ENCODE assay signal across 12 cellular contexts in the genomic region with DNA sequence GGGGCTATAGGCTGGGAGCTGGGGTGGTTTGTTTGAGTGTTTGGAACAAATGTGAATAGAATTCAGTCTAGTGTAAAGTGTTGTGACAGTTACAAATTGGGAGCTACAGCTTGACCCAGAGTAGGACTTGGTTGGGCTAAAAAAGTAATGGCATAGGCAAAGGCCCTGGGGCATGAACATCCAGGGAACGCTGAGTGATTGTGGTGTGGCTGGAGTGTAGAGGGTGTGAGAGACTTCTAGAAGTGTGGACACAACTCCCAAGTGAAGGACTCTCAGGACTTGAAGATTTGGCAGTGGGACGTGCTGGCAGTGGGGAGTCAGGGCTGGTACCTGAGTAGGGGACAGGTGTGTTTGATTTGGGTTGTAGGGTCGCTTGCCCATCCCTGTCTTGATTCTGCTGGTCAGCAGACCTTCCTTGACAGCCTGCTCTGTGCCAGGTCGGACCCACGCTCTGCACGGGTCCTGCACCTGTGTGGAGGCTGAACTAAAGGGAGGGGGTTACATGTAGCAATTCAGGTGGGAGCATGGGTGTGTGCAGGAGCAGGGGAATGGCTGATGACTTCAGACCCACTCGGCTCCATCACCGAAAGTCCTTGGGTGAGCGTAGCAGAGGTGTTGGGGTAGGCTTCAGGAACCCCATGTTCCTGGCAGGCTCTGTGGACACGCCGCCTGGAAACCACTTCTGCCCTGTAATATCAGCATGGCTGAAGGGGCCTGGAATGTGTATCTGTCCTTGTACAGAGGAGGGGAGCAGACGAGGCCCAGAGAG. TPM values are rescaled to one million over a fixed set of nuclear protein-coding genes. Genes with fewer than 3 reads are reported as not detected.
DNase-seq lines count a peak whose midpoint lies in the region; ATAC-seq, FAIRE-seq and TF ChIP-seq lines count a peak whose summit lies in the region.
"Had no signal": no experiment of that assay in that cellular context is flagged by ENCODE, and none has a peak within 500 bp of the region (broad histone marks: within the 10 kb centered on the region; RNA-seq: fewer than 3 reads in every experiment).

No MANE protein-coding gene starts in this region.

- intact Hi-C loops in left ventricle myocardium superior (cut with micrococcal nuclease) = no loop called here
- intact Hi-C loops in prostate gland (cut with DNase I) = loop anchor here (2.0 kb wide), 1 partner anchor 41 kb away; no protein-coding TSS in a partner anchor

- H3K4me1 Mint-ChIP-seq in astrocyte (ENCODE audit: low read depth, unreplicated experiment) = peaks cover 54% of the 10 kb centered on the region

- DNase-seq in AG04450 (ENCODE audit: low read depth, low spot score) (no peak), astrocyte (ENCODE audit: low read depth) (no peak), left ventricle myocardium superior (peak; percentile 76), prostate gland (ENCODE audit: low spot score) (no peak), ecto neural progenitor cell (ENCODE audit: low spot score) (no peak), ureter (ENCODE audit: low spot score) (no peak)
- DNase-seq: islet precursor cell, NCI-H2081 treated with DMSO at 0.1 percent for 48 hours had no signal

- peak overlapping the region; percentile 14 for H3K4me3 Mint-ChIP-seq in astrocyte (ENCODE audit: unreplicated experiment)
- H3K4me3 Mint-ChIP-seq: IgD-negative memory B cell had no signal

- H3K9me3 ChIP-seq in AG04450 (ENCODE audit: control insufficient read depth, insufficient read depth, low read length) = no peaks in the 10 kb centered on the region
- H3K9me3 ChIP-seq in astrocyte (ENCODE audit: insufficient read depth, low read depth, low read length) = no peaks in the 10 kb centered on the region
- H3K9me3 ChIP-seq in prostate gland = no peaks in the 10 kb centered on the region

- H3K27me3 ChIP-seq in AG04450 (ENCODE audit: control insufficient read depth, insufficient read depth, low read length) (no peaks in the 10 kb centered on the region), astrocyte (ENCODE audit: insufficient read depth, low read length) (no peaks in the 10 kb centered on the region), prostate gland (replicated peaks; ENCODE audit: insufficient read depth) (no peaks in the 10 kb centered on the region)

- POLR2A ChIA-PET in AG04450 (lab: Yijun Ruan, JAX) = interaction anchor here (0.7 to 1.6 kb wide), 2 partner anchors 10 to 47 kb away, joined by 3 to 6 read pairs; no protein-coding TSS in a partner anchor

- peak overlapping the region; percentile 70 for H3K9ac ChIP-seq in astrocyte (ENCODE audit: low read length)

- FAIRE-seq in astrocyte (lab: Jason Lieb, UNC) = no peak
- FAIRE-seq: TTC549 had no signal

- H3K36me3 Mint-ChIP-seq in astrocyte (ENCODE audit: low read depth, unreplicated experiment) = peaks cover 16% of the 10 kb centered on the region
- H3K36me3 Mint-ChIP-seq: IgD-negative memory B cell had no signal

- no peaks in the 10 kb centered on the region for H3K9me3 Mint-ChIP-seq in astrocyte (ENCODE audit: unreplicated experiment)
- H3K9me3 Mint-ChIP-seq: IgD-negative memory B cell had no signal

- H3K4me2 ChIP-seq in astrocyte (ENCODE audit: low read length) = peak overlapping the region; percentile 43

- peak; percentile 83 for ATAC-seq in left ventricle myocardium superior
- no peak for ATAC-seq in GM21723 (IDR thresholded peaks at IDR 0.05; ENCODE audit: unreplicated experiment)
- ATAC-seq in HG02571 (IDR thresholded peaks at IDR 0.05; ENCODE audit: unreplicated experiment) = no peak

- H3K27ac ChIP-seq in AG04450 (ENCODE audit: low read depth, low read length) (peak overlapping the region; percentile 89), astrocyte (ENCODE audit: low read depth, low read length) (peak overlapping the region; percentile 81), prostate gland (peak overlapping the region; percentile 37 to 71)

- H3K4me1 ChIP-seq in astrocyte (ENCODE audit: insufficient read depth, low read length) (peaks cover 56% of the 10 kb centered on the region), prostate gland (replicated peaks) (peaks cover 16% of the 10 kb centered on the region)

- H2AFZ ChIP-seq in astrocyte (ENCODE audit: low read depth, low read length) = no peak overlapping the region

- H3K4me3 ChIP-seq in AG04450 (ENCODE audit: low read depth, low read length) (no peak overlapping the region), astrocyte (ENCODE audit: insufficient read depth, low read depth, low read length) (no peak overlapping the region), prostate gland (no peak overlapping the region)

- H3K36me3 ChIP-seq in astrocyte (ENCODE audit: insufficient read depth, low read length) = peaks cover 6% of the 10 kb centered on the region
- H3K36me3 ChIP-seq in prostate gland = peaks cover 0 to 7% of the 10 kb centered on the region in 2 donors

- peaks cover 98% of the 10 kb centered on the region for H4K20me1 ChIP-seq in astrocyte (ENCODE audit: insufficient read depth, low read length)

- H3K79me2 ChIP-seq in astrocyte (ENCODE audit: insufficient read depth, low read length) = peaks cover 100% of the 10 kb centered on the region

- no peak overlapping the region for H3K27ac Mint-ChIP-seq in astrocyte (ENCODE audit: unreplicated experiment)
- H3K27ac Mint-ChIP-seq: IgD-negative memory B cell had no signal

- 77% methylated on average over 12 of the region's 12 CpGs for WGBS in prostate gland

- H3K27me3 Mint-ChIP-seq in astrocyte (ENCODE audit: low read depth, unreplicated experiment) = no peaks in the 10 kb centered on the region

- TF ChIP-seq POLR2A in prostate gland (IDR thresholded peaks at IDR 0.05) = no peak

- TF ChIP-seq CTCF in AG04450 (IDR thresholded peaks at IDR 0.05; ENCODE audit: low read depth, low read length) (no peak), astrocyte (IDR thresholded peaks at IDR 0.05; ENCODE audit: insufficient read depth, low read depth, low read length) (no peak), prostate gland (IDR thresholded peaks at IDR 0.05) (no peak)

- CTCF ChIA-PET in AG04450 (lab: Charles Lee) = interaction anchor here (1.4 kb wide), 1 partner anchor 83 kb away, joined by 3 read pairs; no protein-coding TSS in a partner anchor

RNA-seq across cellular contexts. Expression of a gene that starts 43.3 kb away (rescaled TPM):
- 7.6 and 12.8 TPM in 2 replicates for polyA plus RNA-seq in AG04450 (2011; rRNA removed)
- 16.5 and 21.3 TPM in 2 replicates for polyA minus RNA-seq in AG04450 (2011; rRNA and poly(A)+ RNA removed)
- total RNA-seq in astrocyte (45.5 and 49.7 TPM in 2 replicates), left ventricle myocardium superior (49.5 TPM), prostate gland (10 to 100 TPM; 69.6 to 78.5 TPM), ureter (107 TPM)
